15 cellular contexts compared by ENCODE assay signal in the genomic region with DNA sequence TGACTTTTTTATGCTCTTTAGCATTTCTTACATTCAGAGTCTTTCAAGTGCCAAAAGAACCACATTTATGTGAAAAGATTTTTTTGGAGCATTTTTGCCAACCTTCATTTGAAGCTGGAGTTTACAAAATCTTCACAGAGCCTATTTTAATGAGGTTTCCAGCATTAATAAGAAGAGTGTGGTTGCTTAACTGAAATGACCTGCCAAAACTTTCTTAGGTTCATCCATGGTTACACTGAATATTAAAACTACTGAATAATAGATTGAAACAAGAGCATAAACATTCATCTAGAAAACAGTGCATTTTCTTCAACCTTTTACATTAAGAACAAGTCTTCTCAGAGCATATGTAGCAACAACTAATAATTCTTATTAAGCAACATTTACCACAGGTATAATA.
DNase-seq lines count a peak whose midpoint lies in the region; ATAC-seq and TF ChIP-seq lines count a peak whose summit lies in the region.
"Had no signal": no experiment of that assay in that cellular context is flagged by ENCODE, and none has a peak within 500 bp of the region (broad histone marks: within the 10 kb centered on the region; RNA-seq: fewer than 3 reads in every experiment).

No MANE protein-coding gene starts in this region.

- H3K9me3 Mint-ChIP-seq in activated T-helper 1 cell treated with anti-CD3 and anti-CD28 coated beads, Interleukin-12 subunit alpha, Interleukin-12 subunit beta, Interleukin-2, Interleukin-4 antibody, amounts not matched to agents 30 ng/mL and 10 ng/mL and 1 ng/mL, durations not matched to agents 14 hours and 24 hours and 36 hours: peaks cover 16% of the 10 kb centered on the region
- H3K9me3 Mint-ChIP-seq: H9 had no signal

- no peak overlapping the region for H3K4me3 Mint-ChIP-seq in activated T-helper 1 cell treated with anti-CD3 and anti-CD28 coated beads, Interleukin-12 subunit alpha, Interleukin-12 subunit beta, Interleukin-2, Interleukin-4 antibody, amounts not matched to agents 30 ng/mL and 10 ng/mL and 1 ng/mL, durations not matched to agents 14 hours and 24 hours and 36 hours
- H3K4me3 Mint-ChIP-seq: CD4-positive, alpha-beta memory T cell; H9 had no signal

- intact Hi-C loops in left ventricle myocardium inferior (cut with micrococcal nuclease): no loop called here
- intact Hi-C loops in heart left ventricle (cut with DNase I): no loop called here
- intact Hi-C loops in activated T-helper 1 cell treated with anti-CD3 and anti-CD28 coated beads, Interleukin-12 subunit alpha, Interleukin-12 subunit beta, Interleukin-2, Interleukin-4 antibody, amounts not matched to agents 30 ng/mL and 10 ng/mL and 1 ng/mL, durations not matched to agents 14 hours and 24 hours and 36 hours (cut with micrococcal nuclease): no loop called here

- DNase-seq in left ventricle myocardium inferior (no peak), heart left ventricle (no peak), caudate nucleus (lab: John Stamatoyannopoulos, UW) (no peak), midbrain (lab: John Stamatoyannopoulos, UW) (peak; percentile 18), NCI-H2196 (lab: John Stamatoyannopoulos, UW; ENCODE audit: unreplicated experiment) (no peak)
- no peak for DNase-seq in activated T-helper 1 cell treated with anti-CD3 and anti-CD28 coated beads, Interleukin-12 subunit alpha, Interleukin-12 subunit beta, Interleukin-2, Interleukin-4 antibody, amounts not matched to agents 30 ng/mL and 10 ng/mL and 1 ng/mL, durations not matched to agents 14 hours and 24 hours and 36 hours (ENCODE audit: low spot score)
- DNase-seq: BE2C; CD4-positive, alpha-beta memory T cell; DMS79; GOT3; H9 had no signal

- TF ChIP-seq CTCF in left ventricle myocardium inferior (IDR thresholded peaks at IDR 0.05; ENCODE audit: borderline replicate concordance) (no peak), heart left ventricle (IDR thresholded peaks at IDR 0.05) (no peak)

- no peaks in the 10 kb centered on the region for H3K27me3 Mint-ChIP-seq in activated T-helper 1 cell treated with anti-CD3 and anti-CD28 coated beads, Interleukin-12 subunit alpha, Interleukin-12 subunit beta, Interleukin-2, Interleukin-4 antibody, amounts not matched to agents 30 ng/mL and 10 ng/mL and 1 ng/mL, durations not matched to agents 14 hours and 24 hours and 36 hours (ENCODE audit: insufficient read depth)
- H3K27me3 Mint-ChIP-seq: CD4-positive, alpha-beta memory T cell had no signal

- H3K27me3 ChIP-seq in left ventricle myocardium inferior (ENCODE audit: low read depth) (no peaks in the 10 kb centered on the region), heart left ventricle (no peaks in the 10 kb centered on the region)
- H3K27me3 ChIP-seq: BE2C had no signal

- peak overlapping the region; percentile 60 for H3K27ac ChIP-seq in left ventricle myocardium inferior (replicated peaks)
- peak overlapping the region in 2 of 12 donors; percentile 11 to 28 for H3K27ac ChIP-seq in heart left ventricle
- H3K27ac ChIP-seq in caudate nucleus (ENCODE audit: low read depth, low read length): peak overlapping the region; percentile 41
- H3K27ac ChIP-seq: C4-2B had no signal

- H3K4me1 ChIP-seq in left ventricle myocardium inferior: peaks cover 9% of the 10 kb centered on the region
- peaks cover 0 to 19% (median 0%) of the 10 kb centered on the region in 12 donors for H3K4me1 ChIP-seq in heart left ventricle

- H3K36me3 ChIP-seq in left ventricle myocardium inferior: no peaks in the 10 kb centered on the region
- H3K36me3 ChIP-seq in heart left ventricle: no peaks in the 10 kb centered on the region
- H3K36me3 ChIP-seq: BE2C had no signal

- no peak overlapping the region for H3K27ac Mint-ChIP-seq in activated T-helper 1 cell treated with anti-CD3 and anti-CD28 coated beads, Interleukin-12 subunit alpha, Interleukin-12 subunit beta, Interleukin-2, Interleukin-4 antibody, amounts not matched to agents 30 ng/mL and 10 ng/mL and 1 ng/mL, durations not matched to agents 14 hours and 24 hours and 36 hours
- H3K27ac Mint-ChIP-seq: CD4-positive, alpha-beta memory T cell; H9 had no signal

- no peak for TF ChIP-seq POLR2A in heart left ventricle (IDR thresholded peaks at IDR 0.05)

- H3K4me1 Mint-ChIP-seq in activated T-helper 1 cell treated with anti-CD3 and anti-CD28 coated beads, Interleukin-12 subunit alpha, Interleukin-12 subunit beta, Interleukin-2, Interleukin-4 antibody, amounts not matched to agents 30 ng/mL and 10 ng/mL and 1 ng/mL, durations not matched to agents 14 hours and 24 hours and 36 hours (ENCODE audit: low read depth): no peaks in the 10 kb centered on the region
- H3K4me1 Mint-ChIP-seq: CD4-positive, alpha-beta memory T cell had no signal

- H3K9me3 ChIP-seq in left ventricle myocardium inferior (replicated peaks): no peaks in the 10 kb centered on the region
- no peaks in the 10 kb centered on the region for H3K9me3 ChIP-seq in heart left ventricle
- H3K9me3 ChIP-seq: BE2C had no signal

- H3K36me3 Mint-ChIP-seq in activated T-helper 1 cell treated with anti-CD3 and anti-CD28 coated beads, Interleukin-12 subunit alpha, Interleukin-12 subunit beta, Interleukin-2, Interleukin-4 antibody, amounts not matched to agents 30 ng/mL and 10 ng/mL and 1 ng/mL, durations not matched to agents 14 hours and 24 hours and 36 hours (ENCODE audit: low read depth): no peaks in the 10 kb centered on the region
- H3K36me3 Mint-ChIP-seq: CD4-positive, alpha-beta memory T cell had no signal

- ATAC-seq in heart left ventricle (no peak), HG02798 (IDR thresholded peaks at IDR 0.05; ENCODE audit: poor library complexity, unreplicated experiment) (no peak)
- ATAC-seq: GM12878, HepG2 had no signal

- H3K4me3 ChIP-seq in left ventricle myocardium inferior: no peak overlapping the region
- no peak overlapping the region for H3K4me3 ChIP-seq in heart left ventricle
- H3K4me3 ChIP-seq: GM12878 had no signal
